ENCODE assay signal across 8 cellular contexts in the genomic region with DNA sequence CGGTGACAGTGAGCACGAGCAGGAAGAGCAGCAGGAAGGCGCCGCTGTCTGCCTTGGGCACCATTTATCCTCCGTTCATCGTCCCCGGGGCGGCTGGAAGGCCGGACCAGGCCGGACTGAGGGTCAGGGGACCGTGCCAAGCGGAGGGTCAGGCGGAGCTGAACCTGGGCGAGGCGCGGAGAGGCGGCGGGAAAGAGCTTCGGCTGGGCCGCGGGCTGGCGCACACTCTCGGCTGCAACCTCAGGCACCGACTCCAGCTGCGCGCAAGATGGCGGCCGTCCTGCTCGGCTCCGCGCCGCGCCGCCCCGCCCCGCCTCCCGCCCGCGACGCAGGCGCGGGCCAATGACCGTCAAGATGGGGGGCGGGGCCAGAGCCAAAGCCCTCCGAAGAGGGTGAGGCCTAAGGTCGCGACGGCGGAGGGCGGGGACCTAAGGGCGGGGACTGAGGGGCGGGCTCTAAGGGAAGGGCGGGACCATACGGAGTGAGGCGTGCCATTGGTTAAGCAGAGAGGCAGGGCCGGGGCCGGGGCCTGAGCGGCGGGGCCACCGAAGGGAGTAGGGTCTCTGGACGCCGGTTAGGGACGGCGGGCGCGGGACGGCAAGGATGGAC. TPM values are rescaled to one million over a fixed set of nuclear protein-coding genes. Genes with fewer than 3 reads are reported as not detected.
DNase-seq lines count a peak whose midpoint lies in the region; ATAC-seq, FAIRE-seq and TF ChIP-seq lines count a peak whose summit lies in the region.

A gene with protein sequence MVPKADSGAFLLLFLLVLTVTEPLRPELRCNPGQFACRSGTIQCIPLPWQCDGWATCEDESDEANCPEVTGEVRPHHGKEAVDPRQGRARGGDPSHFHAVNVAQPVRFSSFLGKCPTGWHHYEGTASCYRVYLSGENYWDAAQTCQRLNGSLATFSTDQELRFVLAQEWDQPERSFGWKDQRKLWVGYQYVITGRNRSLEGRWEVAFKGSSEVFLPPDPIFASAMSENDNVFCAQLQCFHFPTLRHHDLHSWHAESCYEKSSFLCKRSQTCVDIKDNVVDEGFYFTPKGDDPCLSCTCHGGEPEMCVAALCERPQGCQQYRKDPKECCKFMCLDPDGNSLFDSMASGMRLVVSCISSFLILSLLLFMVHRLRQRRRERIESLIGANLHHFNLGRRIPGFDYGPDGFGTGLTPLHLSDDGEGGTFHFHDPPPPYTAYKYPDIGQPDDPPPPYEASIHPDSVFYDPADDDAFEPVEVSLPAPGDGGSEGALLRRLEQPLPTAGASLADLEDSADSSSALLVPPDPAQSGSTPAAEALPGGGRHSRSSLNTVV (minus strand): TSS at position 270 of the 609 bp plus-strand sequence. CDS start 206 bp downstream, at position 64.

- POLR2A ChIA-PET in AG04449 (lab: Yijun Ruan, JAX) = interaction anchor here (1.0 to 2.2 kb wide), 3 partner anchors 11 to 22 kb away, joined by 3 to 12 read pairs (median 4); a partner anchor contains a TSS
- POLR2A ChIA-PET in WTC11 (lab: Charles Lee) = interaction anchor here (0.7 to 1.5 kb wide), 5 partner anchors 12 to 224 kb away, joined by 3 to 8 read pairs (median 6); a partner anchor contains a TSS

- H3K36me3 Mint-ChIP-seq in WTC11 = no peaks in the 10 kb centered on the region

- CTCF ChIA-PET in AG04449 (lab: Yijun Ruan, JAX) (interaction anchor here (1.2 to 2.0 kb wide), 3 partner anchors 22 to 33 kb away, joined by 3 to 9 read pairs (median 4); a partner anchor contains a TSS), WTC11 (lab: Charles Lee) (interaction anchor here (0.6 to 2.5 kb wide), 7 partner anchors 11 to 214 kb away, joined by 3 to 17 read pairs (median 5); a partner anchor contains a TSS)

- 1% methylated on average over 25 of the region's 67 CpGs for WGBS in smooth muscle cell (ENCODE audit: low lambda C conversion rate)

- peak within 1 kb of the TSS; percentile 98 for H3K4me2 ChIP-seq in smooth muscle cell

- peaks cover 47% of the 10 kb centered on the region for H3K79me2 ChIP-seq in smooth muscle cell (ENCODE audit: low read depth)

- TF ChIP-seq CTCF in AG04449 (IDR thresholded peaks at IDR 0.05; ENCODE audit: insufficient read depth, low read length, missing control alignments) (no peak), WTC11 (IDR thresholded peaks at IDR 0.05) (no peak), bronchial epithelial cell (IDR thresholded peaks at IDR 0.05; ENCODE audit: insufficient read depth, low read length, severe bottlenecking) (no peak), smooth muscle cell (IDR thresholded peaks at IDR 0.05; ENCODE audit: borderline replicate concordance, insufficient read depth, poor library complexity, severe bottlenecking) (no peak)

- H3K4me1 ChIP-seq in smooth muscle cell (ENCODE audit: low read depth) = peaks cover 6% of the 10 kb centered on the region

- peaks cover 27% of the 10 kb centered on the region for H3K4me1 Mint-ChIP-seq in WTC11

- peak within 1 kb of the TSS; percentile 69 for H3K27ac ChIP-seq in smooth muscle cell (ENCODE audit: low read depth)

- H3K9me3 ChIP-seq in smooth muscle cell (replicated peaks; ENCODE audit: low read depth) = no peaks in the 10 kb centered on the region

- no peaks in the 10 kb centered on the region for H3K9me3 Mint-ChIP-seq in WTC11

- H3K27me3 ChIP-seq in bronchial epithelial cell (ENCODE audit: control insufficient read depth, insufficient read depth, low read length) (no peaks in the 10 kb centered on the region), smooth muscle cell (ENCODE audit: low read depth) (no peaks in the 10 kb centered on the region)

- no peaks in the 10 kb centered on the region for H3F3A ChIP-seq in smooth muscle cell (ENCODE audit: low read depth)

- H3K27ac Mint-ChIP-seq in WTC11 = peak within 1 kb of the TSS; percentile 71

- DNase-seq in AG04449 (ENCODE audit: low read depth, low spot score) = peak; percentile 65
- DNase-seq in NCI-H226 = peak; percentile 68
- DNase-seq in WTC11 (ENCODE audit: low spot score) = peak; percentile 98
- peak; percentile 83 for DNase-seq in bronchial epithelial cell (ENCODE audit: low read depth)
- peak; percentile 100 for DNase-seq in iPS-NIHi7 (ENCODE audit: extremely low spot score)
- peak; percentile 86 for DNase-seq in smooth muscle cell (lab: John Stamatoyannopoulos, UW; ENCODE audit: unreplicated experiment)

- ATAC-seq in GM18909 (IDR thresholded peaks at IDR 0.05; ENCODE audit: poor library complexity, unreplicated experiment) (peak; percentile 90), HG03159 (IDR thresholded peaks at IDR 0.05; ENCODE audit: unreplicated experiment) (peak; percentile 73), WTC11 (peak; percentile 99)

- H3K4me3 ChIP-seq in AG04449 (ENCODE audit: low read depth, low read length) (peak within 1 kb of the TSS; percentile 90), bronchial epithelial cell (ENCODE audit: low read depth, low read length) (peak within 1 kb of the TSS; percentile 75), smooth muscle cell (peak within 1 kb of the TSS; percentile 98)

- no peaks in the 10 kb centered on the region; the same call in 1 of the 2 replicates for H3K27me3 Mint-ChIP-seq in WTC11 (ENCODE audit: low read depth)

- H3K4me3 Mint-ChIP-seq in WTC11 = peak within 1 kb of the TSS; percentile 81

- H2AFZ ChIP-seq in smooth muscle cell (ENCODE audit: low read depth) = peak within 1 kb of the TSS; percentile 95

- peaks cover 3% of the 10 kb centered on the region for H3K36me3 ChIP-seq in bronchial epithelial cell (ENCODE audit: control insufficient read depth, insufficient read depth, low read length)
- H3K36me3 ChIP-seq in smooth muscle cell (ENCODE audit: low read depth) = no peaks in the 10 kb centered on the region

- peaks cover 44% of the 10 kb centered on the region for H4K20me1 ChIP-seq in smooth muscle cell (ENCODE audit: low read depth)

- H3K9ac ChIP-seq in smooth muscle cell (ENCODE audit: low read depth) = peak within 1 kb of the TSS; percentile 92

- FAIRE-seq in bronchial epithelial cell (lab: Jason Lieb, UNC) = no peak

TF ChIP-seq in WTC11, 78 proteins besides CTCF, POLR2A, EP300 and RAD21 (continues in another document):
- TF ChIP-seq FOXK1 (CRISPR knock-in tag; IDR thresholded peaks at IDR 0.05) = peak; percentile 75
- TF ChIP-seq NFATC4 (CRISPR knock-in tag; IDR thresholded peaks at IDR 0.05) = no peak
- TF ChIP-seq NFYB (CRISPR knock-in tag; conservative IDR thresholded peaks at IDR 0.05; ENCODE audit: low read depth) = peak; percentile 45
- no peak for TF ChIP-seq TCF7 (CRISPR knock-in tag; IDR thresholded peaks at IDR 0.05; ENCODE audit: low read depth)
- peak; percentile 54; the same call in 1 of the 2 replicates for TF ChIP-seq ETV6 (CRISPR knock-in tag; IDR thresholded peaks at IDR 0.05)
- TF ChIP-seq, protein P1, sequence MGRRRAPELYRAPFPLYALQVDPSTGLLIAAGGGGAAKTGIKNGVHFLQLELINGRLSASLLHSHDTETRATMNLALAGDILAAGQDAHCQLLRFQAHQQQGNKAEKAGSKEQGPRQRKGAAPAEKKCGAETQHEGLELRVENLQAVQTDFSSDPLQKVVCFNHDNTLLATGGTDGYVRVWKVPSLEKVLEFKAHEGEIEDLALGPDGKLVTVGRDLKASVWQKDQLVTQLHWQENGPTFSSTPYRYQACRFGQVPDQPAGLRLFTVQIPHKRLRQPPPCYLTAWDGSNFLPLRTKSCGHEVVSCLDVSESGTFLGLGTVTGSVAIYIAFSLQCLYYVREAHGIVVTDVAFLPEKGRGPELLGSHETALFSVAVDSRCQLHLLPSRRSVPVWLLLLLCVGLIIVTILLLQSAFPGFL (CRISPR knock-in tag; IDR thresholded peaks at IDR 0.05; ENCODE audit: borderline replicate concordance) = no peak
- TF ChIP-seq, protein P2, sequence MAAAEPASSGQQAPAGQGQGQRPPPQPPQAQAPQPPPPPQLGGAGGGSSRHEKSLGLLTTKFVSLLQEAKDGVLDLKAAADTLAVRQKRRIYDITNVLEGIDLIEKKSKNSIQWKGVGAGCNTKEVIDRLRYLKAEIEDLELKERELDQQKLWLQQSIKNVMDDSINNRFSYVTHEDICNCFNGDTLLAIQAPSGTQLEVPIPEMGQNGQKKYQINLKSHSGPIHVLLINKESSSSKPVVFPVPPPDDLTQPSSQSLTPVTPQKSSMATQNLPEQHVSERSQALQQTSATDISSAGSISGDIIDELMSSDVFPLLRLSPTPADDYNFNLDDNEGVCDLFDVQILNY (CRISPR knock-in tag; IDR thresholded peaks at IDR 0.05) = 0 out of 2 replicates have a peak, but pooled peaks have one; percentile 41
- TF ChIP-seq MXD4 (CRISPR knock-in tag; IDR thresholded peaks at IDR 0.05; ENCODE audit: borderline replicate concordance) = no peak
- TF ChIP-seq RELA (CRISPR knock-in tag; IDR thresholded peaks at IDR 0.05; ENCODE audit: borderline replicate concordance) = 0 out of 2 replicates have a peak, but pooled peaks have one; percentile 46
- TF ChIP-seq FOXP1 (CRISPR knock-in tag; IDR thresholded peaks at IDR 0.05; ENCODE audit: borderline replicate concordance) = peak; percentile 63; the same call in 1 of the 2 replicates
- peak; percentile 93 for TF ChIP-seq SP1 (CRISPR knock-in tag; conservative IDR thresholded peaks at IDR 0.05)
- TF ChIP-seq ZNF416 (CRISPR knock-in tag; IDR thresholded peaks at IDR 0.05) = no peak
- TF ChIP-seq MYBL2 (CRISPR knock-in tag; IDR thresholded peaks at IDR 0.05) = peak; percentile 59; the same call in 1 of the 2 replicates
- TF ChIP-seq EMX1 (CRISPR knock-in tag; IDR thresholded peaks at IDR 0.05) = no peak
- TF ChIP-seq, protein P3, sequence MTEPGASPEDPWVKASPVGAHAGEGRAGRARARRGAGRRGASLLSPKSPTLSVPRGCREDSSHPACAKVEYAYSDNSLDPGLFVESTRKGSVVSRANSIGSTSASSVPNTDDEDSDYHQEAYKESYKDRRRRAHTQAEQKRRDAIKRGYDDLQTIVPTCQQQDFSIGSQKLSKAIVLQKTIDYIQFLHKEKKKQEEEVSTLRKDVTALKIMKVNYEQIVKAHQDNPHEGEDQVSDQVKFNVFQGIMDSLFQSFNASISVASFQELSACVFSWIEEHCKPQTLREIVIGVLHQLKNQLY (CRISPR knock-in tag; IDR thresholded peaks at IDR 0.05) = no peak

RNA-seq across cellular contexts. Expression of the gene that starts here (rescaled TPM):
- total RNA-seq in WTC11 (2021) (56.8 to 64.2 TPM (median 60.3 TPM) in 3 replicates), bronchial epithelial cell (50.0 and 60.7 TPM in 2 replicates), smooth muscle cell (29.0 and 46.7 TPM in 2 replicates)
- 53.2 and 54.7 TPM in 2 replicates for polyA plus RNA-seq in smooth muscle cell

Comparison
In these comparisons a context has a peak if more than half of its experiments do, and no peak if none do; other contexts are left out.
1. Peak in every context shown above with its lines: DNase-seq, ATAC-seq, H3K4me3 ChIP-seq and H3K27ac ChIP-seq.